17 cellular contexts compared by ENCODE assay signal in the genomic region with DNA sequence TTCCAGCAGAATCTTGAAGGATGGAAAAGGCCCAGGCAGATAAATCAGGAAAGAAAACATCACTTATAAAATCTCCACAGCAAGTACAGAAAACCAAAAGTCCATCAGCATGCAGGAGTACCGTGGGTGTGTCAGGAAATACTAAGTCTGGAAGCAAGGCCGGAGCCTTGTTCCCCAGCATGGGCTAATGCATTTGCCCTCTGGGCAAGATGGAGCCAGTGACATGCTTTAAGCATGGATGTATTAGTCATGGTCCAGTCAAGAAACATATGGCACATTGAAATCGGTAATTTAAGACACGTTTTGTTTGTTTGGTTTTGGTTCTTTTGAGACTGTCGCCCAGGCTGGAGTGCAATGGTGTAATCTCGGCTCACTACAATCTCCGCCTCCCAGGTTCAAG.
DNase-seq lines count a peak whose midpoint lies in the region; ATAC-seq and TF ChIP-seq lines count a peak whose summit lies in the region.
"Had no signal": no experiment of that assay in that cellular context is flagged by ENCODE, and none has a peak within 500 bp of the region (broad histone marks: within the 10 kb centered on the region; RNA-seq: fewer than 3 reads in every experiment).

No MANE protein-coding gene starts in this region.

- peak overlapping the region; percentile 29 to 87 (median 77); a peak in 20 of 22 replicates for H3K4me2 ChIP-seq in BLaER1 treated with 17β-estradiol and CSF1 and Interleukin-3, amounts not matched to agents 10 nM and 100 nM

- DNase-seq in BE2C: peak; percentile 40
- no peak for DNase-seq in T-helper 17 cell
- DNase-seq in naive B cell: no peak
- DNase-seq in NCI-H1417 treated with DMSO at 0.1 percent for 48 hours (lab: John Stamatoyannopoulos, UW): no peak
- no peak for DNase-seq in NCI-H2081 (lab: John Stamatoyannopoulos, UW)
- DNase-seq in stimulated activated CD4-positive, alpha-beta T cell treated with anti-CD3 and anti-CD28 coated beads, Interleukin-2, amount 100 ng/mL, for 48 hours: no peak
- DNase-seq: C1 segment of cervical spinal cord, DMS153, IMR-90, Kasumi-1, NCI-H1436, NCI-H2081 treated with DMSO at 0.1 percent for 48 hours, NCI-H226, NCI-H526 treated with DMSO at 0.1 percent for 48 hours had no signal

- H4K20me1 ChIP-seq in BLaER1 treated with 17β-estradiol and CSF1 and Interleukin-3, amounts not matched to agents 10 nM and 100 nM: no peaks in the 10 kb centered on the region

- H3K9me3 Mint-ChIP-seq in naive B cell: peaks cover 0 to 11% (median 2%) of the 10 kb centered on the region in 7 donors

- peak overlapping the region in 6 of 11 experiments; percentile 59 to 75 (median 66); a peak in 8 of 22 replicates for H3K27ac ChIP-seq in BLaER1 treated with 17β-estradiol and CSF1 and Interleukin-3, amounts not matched to agents 10 nM and 100 nM

- H3K36me3 Mint-ChIP-seq in T-helper 17 cell (ENCODE audit: low read depth): no peaks in the 10 kb centered on the region
- H3K36me3 Mint-ChIP-seq in naive B cell: peaks cover 0 to 10% of the 10 kb centered on the region in 2 donors

- TF ChIP-seq CTCF in BE2C (IDR thresholded peaks at IDR 0.05; ENCODE audit: low read depth, low read length): no peak

- H3K9ac ChIP-seq in BLaER1 treated with 17β-estradiol and CSF1 and Interleukin-3, amounts not matched to agents 10 nM and 100 nM: no peak overlapping the region

- H3K27ac Mint-ChIP-seq in T-helper 17 cell (peak overlapping the region; percentile 70), naive B cell (peak overlapping the region in 5 of 6 donors; percentile 86 to 99 (median 98))

- H3K4me3 ChIP-seq in BE2C (ENCODE audit: low read depth, low read length): no peak overlapping the region
- H3K4me3 ChIP-seq in BLaER1 treated with 17β-estradiol and CSF1 and Interleukin-3, amounts not matched to agents 10 nM and 100 nM: no peak overlapping the region
- H3K4me3 ChIP-seq: HAP-1 had no signal

- no peaks in the 10 kb centered on the region for H3K36me3 ChIP-seq in BE2C
- no peaks in the 10 kb centered on the region for H3K36me3 ChIP-seq in BLaER1 treated with 17β-estradiol and CSF1 and Interleukin-3, amounts not matched to agents 10 nM and 100 nM
- H3K36me3 ChIP-seq: HAP-1 had no signal

- ATAC-seq in T-helper 17 cell: no peak
- ATAC-seq in naive B cell (ENCODE audit: low read depth in 2 of 2): no peak
- ATAC-seq in GM18907 (IDR thresholded peaks at IDR 0.05; ENCODE audit: unreplicated experiment): no peak

- H3K9me3 ChIP-seq in BE2C: no peaks in the 10 kb centered on the region
- peaks cover 0 to 33% (median 20%) of the 10 kb centered on the region in 11 experiments; a peak in 15 of 22 replicates for H3K9me3 ChIP-seq in BLaER1 treated with 17β-estradiol and CSF1 and Interleukin-3, amounts not matched to agents 10 nM and 100 nM (replicated peaks in 1 of 11)
- H3K9me3 ChIP-seq in T-helper 17 cell (ENCODE audit: control insufficient read depth, low read length, poor library complexity, severe bottlenecking): no peaks in the 10 kb centered on the region
- H3K9me3 ChIP-seq: HAP-1 had no signal

- peaks cover 15% of the 10 kb centered on the region for H3K4me1 ChIP-seq in BE2C
- peaks cover 52 to 70% (median 59%) of the 10 kb centered on the region in 10 experiments for H3K4me1 ChIP-seq in BLaER1 treated with 17β-estradiol and CSF1 and Interleukin-3, amounts not matched to agents 10 nM and 100 nM
- H3K4me1 ChIP-seq: HAP-1 had no signal

- H3K27me3 Mint-ChIP-seq in T-helper 17 cell: no peaks in the 10 kb centered on the region
- no peaks in the 10 kb centered on the region for H3K27me3 Mint-ChIP-seq in naive B cell

- H3K27me3 ChIP-seq in BE2C: no peaks in the 10 kb centered on the region
- no peaks in the 10 kb centered on the region for H3K27me3 ChIP-seq in BLaER1 treated with 17β-estradiol and CSF1 and Interleukin-3, amounts not matched to agents 10 nM and 100 nM

- H3K4me3 Mint-ChIP-seq in T-helper 17 cell (no peak overlapping the region), naive B cell (no peak overlapping the region)

- H3K4me1 Mint-ChIP-seq in T-helper 17 cell (peaks cover 9% of the 10 kb centered on the region), naive B cell (peaks cover 55 to 64% (median 58%) of the 10 kb centered on the region in 3 donors)
